ENCODE assay signal across 8 cellular contexts in the genomic region with DNA sequence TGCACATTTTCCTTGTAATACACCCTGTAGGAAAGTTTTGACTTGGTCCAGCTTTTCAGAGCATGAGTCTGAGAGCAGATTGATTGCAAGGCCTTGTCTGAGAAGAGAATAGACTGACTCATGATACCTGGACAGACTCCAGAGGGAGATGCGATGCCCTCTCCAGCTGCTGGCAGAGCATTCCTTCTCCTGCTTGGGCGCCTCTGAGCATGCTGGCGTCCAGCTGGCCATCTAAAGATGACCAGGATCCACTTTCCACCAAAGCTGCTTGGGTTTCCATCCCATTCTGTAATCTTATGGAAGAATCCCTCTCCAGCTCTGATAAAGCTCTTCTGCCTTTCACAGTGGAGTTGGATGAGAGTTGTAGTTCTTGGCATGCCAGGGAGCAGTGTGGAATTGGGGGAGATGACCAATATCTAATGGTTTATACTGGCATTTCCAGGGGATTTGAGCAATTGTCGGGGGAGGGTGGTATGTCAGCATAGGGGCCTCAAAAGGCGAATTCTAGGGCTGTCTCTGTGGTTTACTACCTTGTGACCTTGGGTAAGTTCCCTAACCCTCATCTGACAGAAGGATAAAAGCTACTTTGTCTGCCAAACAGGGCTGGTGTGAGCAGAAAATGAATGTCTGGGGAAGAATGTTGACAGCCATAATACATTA. TPM values are rescaled to one million over a fixed set of nuclear protein-coding genes. Genes with fewer than 3 reads are reported as not detected.
A peak's percentile ranks its signal among the peaks of the same experiment; 100 is the strongest.
DNase-seq lines count a peak whose midpoint lies in the region; TF ChIP-seq lines count a peak whose summit lies in the region.

No MANE protein-coding gene starts in this region.

- H3K27me3 ChIP-seq in kidney epithelial cell (ENCODE audit: control insufficient read depth, insufficient read depth, low read length), result no peaks in the 10 kb centered on the region

- H3K4me3 ChIP-seq in AG04449 (ENCODE audit: low read depth, low read length) (no peak overlapping the region), kidney epithelial cell (ENCODE audit: low read depth, low read length) (no peak overlapping the region)

- no peaks in the 10 kb centered on the region for H3K36me3 ChIP-seq in kidney epithelial cell (ENCODE audit: control insufficient read depth, insufficient read depth, low read length)

- TF ChIP-seq CTCF in AG04449 (IDR thresholded peaks at IDR 0.05; ENCODE audit: insufficient read depth, low read length, missing control alignments) (no peak), kidney epithelial cell (IDR thresholded peaks at IDR 0.05; ENCODE audit: insufficient read depth, low read length, poor library complexity, severe bottlenecking) (no peak)

- CTCF ChIA-PET in AG04449 (lab: Yijun Ruan, JAX) (interaction anchor here (0.7 to 2.0 kb wide), 5 partner anchors 11 to 307 kb away, joined by 3 to 5 read pairs (median 3); partner anchors contain the start of gene NECAP2), HEK293T (lab: Yijun Ruan, JAX) (no interaction called here)

- peak; percentile 38 for DNase-seq in AG04449 (ENCODE audit: low read depth, low spot score)
- DNase-seq in HPDE6-E6E7 (ENCODE audit: extremely low spot score), result peak; percentile 69
- peak; percentile 79 for DNase-seq in astrocyte of the hippocampus (ENCODE audit: low read depth, low spot score)
- peak; percentile 56 for DNase-seq in kidney epithelial cell (ENCODE audit: low read depth)
- no peak for DNase-seq in SIG-M5 (lab: John Stamatoyannopoulos, UW)
- DNase-seq in NCI-H2107 treated with DMSO at 0.1 percent for 48 hours (lab: John Stamatoyannopoulos, UW; ENCODE audit: unreplicated experiment), result no peak
- DNase-seq in HEK293T (ENCODE audit: extremely low spot score), result no peak

- POLR2A ChIA-PET in AG04449 (lab: Yijun Ruan, JAX) (interaction anchor here (1.0 kb wide), 1 partner anchor 15 kb away, joined by 3 read pairs; no protein-coding TSS in a partner anchor), HEK293T (lab: Yijun Ruan, JAX) (interaction anchor here (1.4 kb wide), 1 partner anchor 11 kb away, joined by 5 read pairs; no protein-coding TSS in a partner anchor)

- H3K27ac ChIP-seq in temporal lobe (ENCODE audit: low read depth, low read length), result peak overlapping the region; percentile 10

TF ChIP-seq in HEK293T, 16 proteins besides CTCF, POLR2A, EP300 and RAD21:
- TF ChIP-seq HDGF (IDR thresholded peaks at IDR 0.05; ENCODE audit: borderline replicate concordance) (no peak), LEF1 (IDR thresholded peaks at IDR 0.05; ENCODE audit: borderline replicate concordance) (no peak), TARDBP (IDR thresholded peaks at IDR 0.05) (no peak), SUZ12 (IDR thresholded peaks at IDR 0.05) (no peak), FOXK2 (IDR thresholded peaks at IDR 0.05) (no peak), L3MBTL2 (conservative IDR thresholded peaks at IDR 0.05) (no peak), ELF4 (IDR thresholded peaks at IDR 0.05) (no peak), FOXM1 (IDR thresholded peaks at IDR 0.05; ENCODE audit: borderline replicate concordance) (no peak), BHLHE40 (IDR thresholded peaks at IDR 0.05; ENCODE audit: borderline replicate concordance) (no peak), SP1 (IDR thresholded peaks at IDR 0.05) (no peak), FOXA1 (IDR thresholded peaks at IDR 0.05) (no peak), NFRKB (IDR thresholded peaks at IDR 0.05) (no peak), ARNT (IDR thresholded peaks at IDR 0.05) (no peak), ZNF384 (IDR thresholded peaks at IDR 0.05) (no peak), CTBP1 (IDR thresholded peaks at IDR 0.05; ENCODE audit: borderline replicate concordance) (no peak)
- TF ChIP-seq, protein P1, sequence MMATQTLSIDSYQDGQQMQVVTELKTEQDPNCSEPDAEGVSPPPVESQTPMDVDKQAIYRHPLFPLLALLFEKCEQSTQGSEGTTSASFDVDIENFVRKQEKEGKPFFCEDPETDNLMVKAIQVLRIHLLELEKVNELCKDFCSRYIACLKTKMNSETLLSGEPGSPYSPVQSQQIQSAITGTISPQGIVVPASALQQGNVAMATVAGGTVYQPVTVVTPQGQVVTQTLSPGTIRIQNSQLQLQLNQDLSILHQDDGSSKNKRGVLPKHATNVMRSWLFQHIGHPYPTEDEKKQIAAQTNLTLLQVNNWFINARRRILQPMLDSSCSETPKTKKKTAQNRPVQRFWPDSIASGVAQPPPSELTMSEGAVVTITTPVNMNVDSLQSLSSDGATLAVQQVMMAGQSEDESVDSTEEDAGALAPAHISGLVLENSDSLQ (IDR thresholded peaks at IDR 0.05), result no peak
TF ChIP-seq in HEK293T: peak in this region for 0.

RNA-seq across cellular contexts. Expression of gene SZRD1, which starts 19.5 kb away (rescaled TPM):
- 96.0 and 108 TPM in 2 replicates for total RNA-seq in kidney epithelial cell
- 7.4 TPM for total RNA-seq in temporal lobe

RNA-seq across cellular contexts. Expression of gene FBXO42, which starts 34.3 kb away (rescaled TPM):
- total RNA-seq in kidney epithelial cell (11.9 and 18.9 TPM in 2 replicates), temporal lobe (23.6 TPM)

RNA-seq across cellular contexts. Expression of gene SPATA21, which starts 50.6 kb away (rescaled TPM):
- not detected in 2 replicates for total RNA-seq in kidney epithelial cell
- total RNA-seq in temporal lobe, result not detected

RNA-seq across cellular contexts. Expression of gene NECAP2, which starts 53.9 kb away (rescaled TPM):
- 135 and 145 TPM in 2 replicates for total RNA-seq in kidney epithelial cell
- total RNA-seq in temporal lobe, result 17.7 TPM

Comparison
In these comparisons a context has a peak if more than half of its experiments do, and no peak if none do; other contexts are left out.
1. DNase-seq: peak in AG04449 (single experiment), HPDE6-E6E7 (single experiment), astrocyte of the hippocampus (single experiment) and kidney epithelial cell (single experiment); none in SIG-M5 (single experiment), NCI-H2107 treated with DMSO at 0.1 percent for 48 hours (single experiment) and HEK293T (single experiment).
2. RNA of gene SZRD1, which starts 19.5 kb away (total RNA-seq): 96.0 to 108 TPM in kidney epithelial cell; 7.4 TPM in temporal lobe (single experiment); every median in the first group is over 10 times any median in the second.